Comparison of ENCODE assay signal across 30 cellular contexts in the genomic region with DNA sequence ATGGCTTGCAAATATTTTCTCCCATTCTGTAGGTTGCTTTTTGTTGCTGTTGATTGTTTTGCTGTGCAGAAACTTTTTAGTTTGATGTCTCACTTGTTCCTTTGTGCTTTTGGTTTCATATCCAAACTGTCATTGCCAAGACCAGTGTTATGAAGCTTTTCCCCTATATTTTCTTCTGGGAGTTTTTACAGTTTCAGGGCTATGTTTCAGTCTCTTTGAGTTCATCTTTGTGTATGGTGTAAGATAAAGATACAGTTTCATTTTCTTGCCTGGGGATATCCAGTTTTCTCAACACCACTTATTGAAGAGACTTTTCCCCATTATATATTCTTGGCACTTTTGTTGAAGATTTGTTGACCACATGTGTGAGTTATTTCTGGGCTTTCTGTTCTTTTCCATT.
"Had no signal": no experiment of that assay in that cellular context is flagged by ENCODE, and none has a peak within 500 bp of the region (broad histone marks: within the 10 kb centered on the region; RNA-seq: fewer than 3 reads in every experiment).

No MANE protein-coding gene starts in this region.

- DNase-seq: activated CD4-positive, alpha-beta T cell treated with anti-CD3 and anti-CD28 coated beads, Interleukin-2, amount 10 ng/mL, durations not matched to agents 7 days and 5 days; activated CD4-positive, CD25-positive, alpha-beta regulatory T cell treated with anti-CD3 and anti-CD28 coated beads, Interleukin-2, amount 50 U/mL, for 72 hours; activated CD8-positive, alpha-beta T cell treated with anti-CD3 and anti-CD28 coated beads for 36 hours; activated effector memory CD4-positive, alpha-beta T cell treated with Interleukin-2 at 50 U/mL for 16 hours; activated naive CD4-positive, alpha-beta T cell treated with Interleukin-2 at 50 U/mL for 16 hours; brain microvascular endothelial cell; dorsolateral prefrontal cortex; effector memory CD4-positive, alpha-beta T cell; head of caudate nucleus; hippocampal formation; kidney; left colon; naive B cell; nephron progenitor cell; ovary; retina; stimulated activated CD4-positive, alpha-beta T cell treated with anti-CD3 and anti-CD28 coated beads, Interleukin-15, amount 100 ng/mL, for 24 hours; stimulated activated CD4-positive, alpha-beta T cell treated with anti-CD3 and anti-CD28 coated beads, Interleukin-2, amount 100 ng/mL, for 24 hours; stimulated activated naive B cell treated with anti-CD40 and anti-IgM and Interleukin-4, amounts not matched to agents 10 μg/mL and 1 μg/mL and 100 μg/mL, for 72 hours; T-helper 2 cell; testis; transverse colon had no signal

- H3K36me3 Mint-ChIP-seq: naive B cell had no signal

- H3K27me3 Mint-ChIP-seq: activated CD4-positive, alpha-beta T cell treated with anti-CD3 and anti-CD28 coated beads, Interleukin-2, amount 10 ng/mL, durations not matched to agents 7 days and 5 days; activated CD8-positive, alpha-beta T cell treated with anti-CD3 and anti-CD28 coated beads for 36 hours; activated naive CD8-positive, alpha-beta T cell; naive B cell; stimulated activated naive B cell treated with anti-CD40 and anti-IgM and Interleukin-4, amounts not matched to agents 10 μg/mL and 1 μg/mL and 100 μg/mL, for 72 hours had no signal

- H3K4me2 ChIP-seq: smooth muscle cell had no signal

- H3K4me3 ChIP-seq: coronary artery, dorsolateral prefrontal cortex, ovary, prostate gland, SK-N-MC, smooth muscle cell, testis, transverse colon had no signal

- H3K9me3 Mint-ChIP-seq: activated CD4-positive, alpha-beta T cell treated with anti-CD3 and anti-CD28 coated beads, Interleukin-2, amount 10 ng/mL, durations not matched to agents 7 days and 5 days; activated CD8-positive, alpha-beta T cell treated with anti-CD3 and anti-CD28 coated beads for 36 hours; naive B cell; stimulated activated naive B cell treated with anti-CD40 and anti-IgM and Interleukin-4, amounts not matched to agents 10 μg/mL and 1 μg/mL and 100 μg/mL, for 72 hours had no signal

- H3K27ac Mint-ChIP-seq: activated CD4-positive, alpha-beta T cell treated with anti-CD3 and anti-CD28 coated beads, Interleukin-2, amount 10 ng/mL, durations not matched to agents 7 days and 5 days; activated CD8-positive, alpha-beta T cell treated with anti-CD3 and anti-CD28 coated beads for 36 hours; activated naive CD8-positive, alpha-beta T cell; mesothelial cell of epicardium; naive B cell; nephron progenitor cell; stimulated activated naive B cell treated with anti-CD40 and anti-IgM and Interleukin-4, amounts not matched to agents 10 μg/mL and 1 μg/mL and 100 μg/mL, for 72 hours had no signal

- ATAC-seq: activated CD8-positive, alpha-beta T cell treated with anti-CD3 and anti-CD28 coated beads for 36 hours; left colon; stimulated activated naive B cell treated with anti-CD40 and anti-IgM and Interleukin-4, amounts not matched to agents 10 μg/mL and 1 μg/mL and 100 μg/mL, for 72 hours had no signal

- H3K36me3 ChIP-seq: brain microvascular endothelial cell, ovary, prostate gland, transverse colon had no signal

- H3K9me3 ChIP-seq: neutrophil, ovary, prostate gland, testis, transverse colon had no signal

- H3K4me1 Mint-ChIP-seq: mesothelial cell of epicardium; naive B cell; nephron progenitor cell; stimulated activated naive B cell treated with anti-CD40 and anti-IgM and Interleukin-4, amounts not matched to agents 10 μg/mL and 1 μg/mL and 100 μg/mL, for 72 hours had no signal

- H3K4me3 Mint-ChIP-seq: activated CD4-positive, alpha-beta T cell treated with anti-CD3 and anti-CD28 coated beads, Interleukin-2, amount 10 ng/mL, durations not matched to agents 7 days and 5 days; activated CD8-positive, alpha-beta T cell treated with anti-CD3 and anti-CD28 coated beads for 36 hours; activated naive CD8-positive, alpha-beta T cell; mesothelial cell of epicardium; naive B cell; nephron progenitor cell; stimulated activated naive B cell treated with anti-CD40 and anti-IgM and Interleukin-4, amounts not matched to agents 10 μg/mL and 1 μg/mL and 100 μg/mL, for 72 hours had no signal

- H3K4me1 ChIP-seq: prostate gland, testis, transverse colon had no signal

- H3K27ac ChIP-seq: brain microvascular endothelial cell, coronary artery, dorsolateral prefrontal cortex, neutrophil, ovary, prostate gland, SK-N-MC, testis, transverse colon had no signal

- FAIRE-seq: astrocyte, kidney had no signal

- H3K27me3 ChIP-seq: brain microvascular endothelial cell, dorsolateral prefrontal cortex, neutrophil, ovary, testis, transverse colon had no signal
